28 cellular contexts compared by ENCODE assay signal in the genomic region with DNA sequence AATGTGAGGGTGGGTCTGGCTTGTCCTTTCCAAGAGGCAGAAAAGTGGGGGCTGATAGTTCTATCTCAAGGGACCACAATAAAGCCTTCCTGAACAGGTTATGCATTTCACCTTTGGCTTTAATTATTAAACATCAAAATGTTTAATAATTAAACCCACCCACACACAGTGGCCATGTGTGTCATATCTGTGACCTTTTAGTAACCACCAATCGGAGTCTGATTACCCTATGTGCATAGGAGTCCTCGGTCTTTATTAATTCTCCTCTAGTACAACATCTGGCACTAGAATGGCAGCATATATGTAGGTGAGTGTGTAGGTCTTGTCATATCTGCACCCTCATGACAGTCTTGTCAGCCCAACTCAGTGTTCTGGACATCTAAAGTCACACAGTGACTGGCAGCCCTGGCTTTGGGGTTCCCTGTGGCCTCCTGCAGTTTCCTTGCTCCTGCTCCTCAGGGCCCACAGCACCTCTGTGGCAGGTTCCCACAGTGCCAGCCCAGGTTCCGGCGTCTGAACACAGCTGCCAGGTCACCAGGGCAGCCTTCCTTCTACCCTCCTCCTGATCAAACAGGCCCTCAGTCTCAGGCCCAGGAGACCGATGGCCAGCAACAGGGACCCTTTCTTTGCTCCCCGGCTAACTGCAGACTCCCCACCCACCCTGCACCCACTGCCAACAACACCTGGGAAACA.
"Had no signal": no experiment of that assay in that cellular context is flagged by ENCODE, and none has a peak within 500 bp of the region (broad histone marks: within the 10 kb centered on the region; RNA-seq: fewer than 3 reads in every experiment).

No MANE protein-coding gene starts in this region.

- H3K9me3 Mint-ChIP-seq: activated CD8-positive, alpha-beta T cell treated with anti-CD3 and anti-CD28 coated beads for 36 hours; activated naive CD4-positive, alpha-beta T cell treated with anti-CD3 and anti-CD28 coated beads, Interleukin-2, amount 50 U/mL, for 24 hours; activated T-helper 1 cell treated with anti-CD3 and anti-CD28 coated beads, Interleukin-12 subunit alpha, Interleukin-12 subunit beta, Interleukin-2, Interleukin-4 antibody, amounts not matched to agents 30 ng/mL and 10 ng/mL and 1 ng/mL, durations not matched to agents 14 hours and 24 hours and 36 hours; T-helper 1 cell treated with Interleukin-12 subunit alpha and Interleukin-12 subunit beta and Interleukin-4 antibody, amounts not matched to agents 30 μg/mL and 1 μg/mL, for 36 hours had no signal

- H3K36me3 ChIP-seq: cardiac muscle cell, SJCRH30 had no signal

- H3K27me3 Mint-ChIP-seq: activated CD8-positive, alpha-beta T cell treated with anti-CD3 and anti-CD28 coated beads for 36 hours; activated naive CD4-positive, alpha-beta T cell treated with anti-CD3 and anti-CD28 coated beads, Interleukin-2, amount 50 U/mL, for 24 hours had no signal

- H3K27me3 ChIP-seq: brain microvascular endothelial cell, cardiac muscle cell, SJCRH30 had no signal

- H3K4me3 ChIP-seq: cardiac muscle cell, SJCRH30 had no signal

- H3K9me3 ChIP-seq: SJCRH30, SK-N-SH had no signal

- DNase-seq: activated CD4-positive, alpha-beta T cell treated with anti-CD3 and anti-CD28 coated beads for 4 hours; activated CD8-positive, alpha-beta memory T cell treated with anti-CD3 and anti-CD28 coated beads, Interleukin-2, amount 50 U/mL, for 48 hours; activated CD8-positive, alpha-beta T cell treated with anti-CD3 and anti-CD28 coated beads for 36 hours; activated effector memory CD4-positive, alpha-beta T cell treated with Interleukin-2 at 50 U/mL for 16 hours; activated naive CD4-positive, alpha-beta T cell; activated T-cell treated with anti-CD3 and anti-CD28 coated beads, Interleukin-2, amount 50 U/mL, for 1 hour; brain microvascular endothelial cell; cerebellar nuclear complex; Kasumi-1; KBM-7; NCI-H1048; NCI-H146; NCI-H187 treated with DMSO at 0.1 percent for 48 hours; NCI-H2171; NCI-H2227 treated with DMSO at 0.1 percent for 48 hours; NCI-H446 treated with DMSO at 0.1 percent for 48 hours; NCI-H526; NCI-H774; RPMI8226; SJCRH30; SK-N-SH; SW 1271 had no signal

- H3K27ac ChIP-seq: brain microvascular endothelial cell, cardiac muscle cell, SJCRH30 had no signal

- H3K36me3 Mint-ChIP-seq: activated naive CD4-positive, alpha-beta T cell treated with anti-CD3 and anti-CD28 coated beads, Interleukin-2, amount 50 U/mL, for 24 hours had no signal

- ATAC-seq: activated CD4-positive, CD25-positive, alpha-beta regulatory T cell treated with anti-CD3 and anti-CD28 coated beads, Interleukin-2, amount 50 U/mL, for 24 hours; activated CD8-positive, alpha-beta T cell treated with anti-CD3 and anti-CD28 coated beads for 36 hours; Right ventricle myocardium inferior had no signal

- H3K4me3 Mint-ChIP-seq: activated CD8-positive, alpha-beta T cell treated with anti-CD3 and anti-CD28 coated beads for 36 hours; activated naive CD4-positive, alpha-beta T cell treated with anti-CD3 and anti-CD28 coated beads, Interleukin-2, amount 50 U/mL, for 24 hours; activated T-helper 1 cell treated with anti-CD3 and anti-CD28 coated beads, Interleukin-12 subunit alpha, Interleukin-12 subunit beta, Interleukin-2, Interleukin-4 antibody, amounts not matched to agents 30 ng/mL and 10 ng/mL and 1 ng/mL, durations not matched to agents 14 hours and 24 hours and 36 hours; T-helper 1 cell treated with Interleukin-12 subunit alpha and Interleukin-12 subunit beta and Interleukin-4 antibody, amounts not matched to agents 30 μg/mL and 1 μg/mL, for 36 hours had no signal

- H3K27ac Mint-ChIP-seq: activated CD8-positive, alpha-beta T cell treated with anti-CD3 and anti-CD28 coated beads for 36 hours; activated naive CD4-positive, alpha-beta T cell treated with anti-CD3 and anti-CD28 coated beads, Interleukin-2, amount 50 U/mL, for 24 hours; activated T-helper 1 cell treated with anti-CD3 and anti-CD28 coated beads, Interleukin-12 subunit alpha, Interleukin-12 subunit beta, Interleukin-2, Interleukin-4 antibody, amounts not matched to agents 30 ng/mL and 10 ng/mL and 1 ng/mL, durations not matched to agents 14 hours and 24 hours and 36 hours; T-helper 1 cell treated with Interleukin-12 subunit alpha and Interleukin-12 subunit beta and Interleukin-4 antibody, amounts not matched to agents 30 μg/mL and 1 μg/mL, for 36 hours had no signal
